Comparison of ENCODE assay signal across 18 cellular contexts in the genomic region with DNA sequence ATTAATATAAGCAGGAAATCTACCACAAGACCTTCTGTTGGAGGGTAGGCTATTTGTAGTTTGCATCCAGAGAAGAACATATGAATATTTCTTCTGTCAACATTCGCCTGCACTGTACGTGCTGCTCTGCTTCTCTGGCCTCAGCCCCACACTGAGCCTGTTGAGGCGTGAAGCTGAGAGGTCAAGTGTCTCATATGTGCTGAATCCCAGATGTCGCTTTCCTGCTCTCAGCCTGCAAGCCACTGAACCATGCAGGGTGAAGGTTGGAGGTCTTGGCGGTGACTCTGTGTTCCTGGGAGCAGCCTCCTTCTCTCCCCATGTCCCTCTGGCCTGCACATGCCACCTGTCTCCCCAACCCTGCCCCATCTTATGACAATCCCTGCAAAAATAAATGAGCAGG.
DNase-seq lines count a peak whose midpoint lies in the region; ATAC-seq, FAIRE-seq and TF ChIP-seq lines count a peak whose summit lies in the region.
"Had no signal": no experiment of that assay in that cellular context is flagged by ENCODE, and none has a peak within 500 bp of the region (broad histone marks: within the 10 kb centered on the region; RNA-seq: fewer than 3 reads in every experiment).

No MANE protein-coding gene starts in this region.

- H3K23ac ChIP-seq in neuronal stem cell (ENCODE audit: low read depth, low read length, poor library complexity) (no peak overlapping the region), mesendoderm (ENCODE audit: low read length) (no peak overlapping the region)

- no peak overlapping the region for H3K14ac ChIP-seq in neuronal stem cell (ENCODE audit: low read length)

- no peak for TF ChIP-seq EP300 in GM12878 (IDR thresholded peaks at IDR 0.05; ENCODE audit: borderline replicate concordance in 1 of 2, control insufficient read depth in 1 of 2, low read depth in 2 of 2, low read length in 2 of 2)

- H3K4me3 ChIP-seq in GM12878 = no peak overlapping the region
- H3K4me3 ChIP-seq in neuronal stem cell (ENCODE audit: low read length in 2 of 2) = no peak overlapping the region
- H3K4me3 ChIP-seq in mesendoderm (ENCODE audit: low read length) = no peak overlapping the region
- H3K4me3 ChIP-seq in testis = no peak overlapping the region
- H3K4me3 ChIP-seq: thoracic aorta had no signal

- peak overlapping the region; percentile 24 for H2BK12ac ChIP-seq in neuronal stem cell (ENCODE audit: low read length)

- no peak overlapping the region for H4K5ac ChIP-seq in mesendoderm (ENCODE audit: low read length)

- H3K79me2 ChIP-seq in GM12878 (ENCODE audit: control insufficient read depth, insufficient read depth, low read length) = no peaks in the 10 kb centered on the region
- H3K79me2 ChIP-seq in mesendoderm (ENCODE audit: control insufficient read depth, insufficient read depth, low read length) = no peaks in the 10 kb centered on the region

- no peaks in the 10 kb centered on the region for H3K79me1 ChIP-seq in neuronal stem cell (ENCODE audit: low read depth, low read length)
- no peaks in the 10 kb centered on the region for H3K79me1 ChIP-seq in mesendoderm (ENCODE audit: low read length)

- H2BK5ac ChIP-seq in neuronal stem cell (ENCODE audit: low read length) (no peak overlapping the region), mesendoderm (ENCODE audit: low read length) (no peak overlapping the region)

- H4K8ac ChIP-seq in neuronal stem cell (ENCODE audit: low read depth, low read length) = no peak overlapping the region
- H4K8ac ChIP-seq in mesendoderm (ENCODE audit: low read depth, low read length) = no peak overlapping the region

- in situ Hi-C loops in GM12878 (cut with MboI) = no loop called here

- H2BK120ac ChIP-seq in neuronal stem cell (ENCODE audit: low read depth, low read length) = no peak overlapping the region
- H2BK120ac ChIP-seq in mesendoderm (ENCODE audit: low read depth, low read length) = no peak overlapping the region

- peak; percentile 36; the same call in 2 of the 3 replicates for ATAC-seq in GM12878
- ATAC-seq: Panc1, SK-N-SH treated with all-trans-retinoic acid at 6 μM for 48 hours had no signal

- RAD21 ChIA-PET in GM12878 (lab: Charles Lee; ENCODE audit: unreplicated experiment) = interaction anchor here (1.3 to 4.2 kb wide), 2 partner anchors 15 to 33 kb away, joined by 3 to 32 read pairs; no protein-coding TSS in a partner anchor

- CTCF ChIA-PET in GM12878 (lab: Yijun Ruan, JAX) = interaction anchor here (1.2 to 4.9 kb wide), 4 partner anchors 9 to 668 kb away, joined by 4 to 34 read pairs (median 9); a partner anchor contains a TSS

- H4K91ac ChIP-seq in neuronal stem cell (ENCODE audit: low read depth, low read length, poor library complexity) = no peak overlapping the region

- no peak overlapping the region for H3K56ac ChIP-seq in mesendoderm (ENCODE audit: low read length)

- H2BK15ac ChIP-seq in neuronal stem cell (ENCODE audit: low read length) (no peak overlapping the region), mesendoderm (replicated peaks; ENCODE audit: low read depth) (no peak overlapping the region)

- H2AFZ ChIP-seq in GM12878 (ENCODE audit: control insufficient read depth, low read depth, low read length) (no peak overlapping the region), neuronal stem cell (ENCODE audit: low read length) (no peak overlapping the region)

- H3K4ac ChIP-seq in neuronal stem cell (ENCODE audit: low read length) (no peak overlapping the region), mesendoderm (ENCODE audit: low read depth, low read length) (no peak overlapping the region)

- H3K18ac ChIP-seq in neuronal stem cell (ENCODE audit: low read length) (no peak overlapping the region), mesendoderm (ENCODE audit: low read length) (no peak overlapping the region)

- POLR2A ChIA-PET in GM12878 (lab: Charles Lee) = no interaction called here

- 59% methylated on average over 5 of the region's 5 CpGs for WGBS in GM12878 (ENCODE audit: insufficient coverage, insufficient replicate concordance, low lambda C conversion rate, missing lambda C conversion rate)
- no CpG with 5 or more reads among the region's 5 CpGs for WGBS in neuronal stem cell (ENCODE audit: extremely low coverage in 2 of 2, insufficient read length in 2 of 2, insufficient replicate concordance in 1 of 2), 2 donors
- WGBS in mesendoderm (ENCODE audit: extremely low coverage, insufficient coverage, low lambda C conversion rate) = no CpG with 5 or more reads among the region's 5 CpGs
- 65 to 78% methylated on average over 5 of the region's 5 CpGs for WGBS in testis, 2 donors

- H3K9me3 ChIP-seq in GM12878 (replicated peaks; ENCODE audit: control insufficient read depth, insufficient read depth, low read length) = no peaks in the 10 kb centered on the region; the same call in 2 of the 3 replicates
- peaks cover 0 to 4% of the 10 kb centered on the region in 2 donors for H3K9me3 ChIP-seq in neuronal stem cell (replicated peaks in 1 of 2; ENCODE audit: control insufficient read depth in 2 of 2, insufficient read depth in 1 of 2, low read depth in 1 of 2, low read length in 2 of 2)
- H3K9me3 ChIP-seq in testis = no peaks in the 10 kb centered on the region
- H3K9me3 ChIP-seq: thoracic aorta had no signal

- TF ChIP-seq POLR2A in GM12878 (IDR thresholded peaks at IDR 0.05; ENCODE audit: low read depth, low read length) = no peak
- no peak for TF ChIP-seq POLR2A in testis (IDR thresholded peaks at IDR 0.05)

- no peak overlapping the region for H3K4me2 ChIP-seq in GM12878 (ENCODE audit: control insufficient read depth, insufficient read depth)
- H3K4me2 ChIP-seq in neuronal stem cell (ENCODE audit: insufficient read depth, low read length, poor library complexity, severe bottlenecking) = no peak overlapping the region
- H3K4me2 ChIP-seq in mesendoderm (ENCODE audit: low read length) = no peak overlapping the region
- H3K4me2 ChIP-seq: KMS-11 had no signal

- DNase-seq in DMS79 treated with DMSO at 0.1 percent for 48 hours (lab: John Stamatoyannopoulos, UW) (peak; percentile 42), HTR-8/SVneo (ENCODE audit: insufficient read length, low spot score) (no peak), GM12878 (ENCODE audit: low read depth, low spot score) (no peak), neuronal stem cell (ENCODE audit: low spot score) (no peak), mesendoderm (no peak), testis (no peak), Ammon's horn (ENCODE audit: low spot score) (no peak)
- DNase-seq: activated CD4-positive, alpha-beta T cell treated with anti-CD3 and anti-CD28 coated beads, Interleukin-2, amount 10 ng/mL, durations not matched to agents 7 days and 5 days; activated naive CD8-positive, alpha-beta T cell treated with anti-CD3 and anti-CD28 coated beads for 36 hours; activated T-cell treated with anti-CD3 and anti-CD28 coated beads for 4 hours; C1 segment of cervical spinal cord; NCI-H1436 treated with DMSO at 0.1 percent for 48 hours; NCI-H510A treated with DMSO at 0.1 percent for 48 hours had no signal

- TF ChIP-seq RAD21 in GM12878 (IDR thresholded peaks at IDR 0.05; ENCODE audit: insufficient read depth, low read depth, low read length) = no peak

- SMC1A ChIA-PET in GM12878 (lab: Charles Lee; ENCODE audit: uncharacterized antibody, unreplicated experiment) = interaction anchor here (1.0 to 3.8 kb wide), 2 partner anchors 35 to 974 kb away, joined by 3 to 20 read pairs; no protein-coding TSS in a partner anchor

- intact Hi-C loops in GM12878 (cut with micrococcal nuclease; ENCODE audit: unreplicated experiment) = no loop called here
- intact Hi-C loops in testis (cut with DNase I; ENCODE audit: low total_unique reads) = no loop called here

- TF ChIP-seq CTCF in GM12878 (IDR thresholded peaks at IDR 0.05 in 2 of 3, conservative IDR thresholded peaks at IDR 0.05 in 1 of 3; ENCODE audit: control insufficient read depth in 2 of 3, extremely low read depth in 1 of 3, insufficient read depth in 1 of 3, low read depth in 3 of 3, low read length in 3 of 3) (no peak), testis (IDR thresholded peaks at IDR 0.05) (no peak)

- H2AK5ac ChIP-seq in neuronal stem cell (ENCODE audit: low read depth, low read length) (no peak overlapping the region), mesendoderm (ENCODE audit: low read length) (no peak overlapping the region)

- H3K4me1 ChIP-seq in GM12878 (ENCODE audit: control insufficient read depth, insufficient read depth, low read length) (no peaks in the 10 kb centered on the region), neuronal stem cell (ENCODE audit: control insufficient read depth in 2 of 2, insufficient read depth in 1 of 2, low read depth in 1 of 2, low read length in 2 of 2) (peaks cover 0 to 11% of the 10 kb centered on the region in 2 donors), mesendoderm (ENCODE audit: control insufficient read depth, low read depth, low read length) (no peaks in the 10 kb centered on the region), testis (no peaks in the 10 kb centered on the region)

- no TSS peak for BruUV-seq in GM12878 (replicated peaks; lab: Mats Ljungman, UMichigan)

- FAIRE-seq in HTR-8/SVneo (lab: Jason Lieb, UNC) (peak; percentile 26), GM12878 (lab: Jason Lieb, UNC) (peak; percentile 49)

- no peaks in the 10 kb centered on the region for H4K20me1 ChIP-seq in GM12878 (ENCODE audit: control insufficient read depth, insufficient read depth)

- H3K27ac ChIP-seq in GM12878 (ENCODE audit: control insufficient read depth, insufficient read depth) (no peak overlapping the region), neuronal stem cell (replicated peaks; ENCODE audit: low read length) (no peak overlapping the region), mesendoderm (ENCODE audit: low read depth, low read length) (no peak overlapping the region), testis (no peak overlapping the region)
- H3K27ac ChIP-seq: HL-60, KMS-11, thoracic aorta had no signal

- H3K36me3 ChIP-seq in GM12878 (ENCODE audit: control insufficient read depth in 2 of 2, insufficient read depth in 2 of 2, low read length in 1 of 2) = no peaks in the 10 kb centered on the region
- H3K36me3 ChIP-seq in neuronal stem cell (replicated peaks in 1 of 2; ENCODE audit: control insufficient read depth in 2 of 2, insufficient read depth in 2 of 2, low read length in 2 of 2) = no peaks in the 10 kb centered on the region
- H3K36me3 ChIP-seq in mesendoderm (ENCODE audit: control insufficient read depth, insufficient read depth, low read length) = no peaks in the 10 kb centered on the region
- no peaks in the 10 kb centered on the region for H3K36me3 ChIP-seq in testis (ENCODE audit: low read depth, missing control alignments)
- H3K36me3 ChIP-seq: thoracic aorta had no signal

- H3K9ac ChIP-seq in GM12878 (ENCODE audit: control insufficient read depth, insufficient read depth, low read length) = no peak overlapping the region
- no peak overlapping the region for H3K9ac ChIP-seq in neuronal stem cell (ENCODE audit: low read depth, low read length, poor library complexity)
- H3K9ac ChIP-seq in mesendoderm (ENCODE audit: low read length) = no peak overlapping the region
- H3K9ac ChIP-seq: KMS-11 had no signal

- H3K27me3 ChIP-seq in GM12878 (replicated peaks in 1 of 2; ENCODE audit: control insufficient read depth in 2 of 2, insufficient read depth in 2 of 2, low read length in 1 of 2) (no peaks in the 10 kb centered on the region), neuronal stem cell (ENCODE audit: control insufficient read depth in 3 of 3, insufficient read depth in 3 of 3, low read depth in 1 of 3, low read length in 3 of 3) (no peaks in the 10 kb centered on the region), mesendoderm (ENCODE audit: insufficient read depth, low read length, poor library complexity) (no peaks in the 10 kb centered on the region), testis (no peaks in the 10 kb centered on the region)
